8 cellular contexts compared by ENCODE assay signal in the genomic region with DNA sequence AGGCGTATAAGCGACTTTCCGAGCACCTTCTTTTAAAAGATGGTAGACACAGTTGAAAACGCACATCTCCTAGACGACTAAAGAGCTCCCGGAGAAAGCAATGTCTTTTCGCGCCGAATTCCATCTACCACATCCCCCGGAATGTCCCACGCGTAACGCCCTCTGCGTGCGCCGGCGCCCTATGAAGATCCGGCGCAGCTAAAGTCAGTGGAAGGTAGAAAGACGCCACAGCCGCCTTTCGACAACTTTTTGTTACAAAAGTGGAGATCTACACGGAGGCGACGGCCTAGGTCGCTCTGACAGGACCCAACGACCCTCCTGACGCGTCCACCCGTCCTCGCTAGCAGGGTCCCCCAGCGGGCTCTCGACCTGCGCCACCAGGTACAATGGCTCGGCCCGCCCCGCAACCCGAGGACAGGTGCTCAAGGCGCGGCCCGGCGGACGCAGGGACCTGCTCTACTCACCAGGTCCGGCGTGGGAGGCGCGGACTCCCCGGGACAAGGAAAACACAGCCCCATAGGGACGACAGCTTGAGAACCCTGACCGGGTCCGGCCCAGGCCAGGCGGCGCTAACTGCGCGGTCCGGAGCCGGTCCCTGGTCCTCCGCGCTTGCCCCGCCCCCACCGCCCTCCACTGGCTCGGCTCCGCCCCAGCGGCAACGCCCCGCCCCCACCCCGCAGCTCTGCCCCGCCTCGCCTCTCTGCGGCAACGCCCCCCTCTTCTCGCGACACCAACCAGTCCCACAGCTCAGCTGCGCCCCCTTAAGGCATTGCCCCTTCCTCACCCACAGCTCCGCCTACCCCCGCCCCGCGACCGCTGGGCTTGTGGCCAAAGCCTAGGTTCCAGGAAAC.
DNase-seq lines count a peak whose midpoint lies in the region; ATAC-seq lines count a peak whose summit lies in the region.

A gene with protein sequence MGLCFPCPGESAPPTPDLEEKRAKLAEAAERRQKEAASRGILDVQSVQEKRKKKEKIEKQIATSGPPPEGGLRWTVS (minus strand): TSS at position 571 of the 851 bp plus-strand sequence. CDS start 53 bp downstream, at position 518.

- DNase-seq in AG08395 (ENCODE audit: low spot score) (peak; percentile 78), NCI-H2227 treated with DMSO at 0.1 percent for 48 hours (lab: John Stamatoyannopoulos, UW) (peak; percentile 96), cerebellar cortex (ENCODE audit: low spot score) (peak; percentile 97), islet precursor cell (peak; percentile 97)
- peak; percentile 93 for DNase-seq in stimulated activated CD4-positive, alpha-beta T cell treated with anti-CD3 and anti-CD28 coated beads, Interleukin-12 subunit alpha, Interleukin-12 subunit beta, amount 100 ng/mL, for 4 hours

- ATAC-seq in GM18873 (IDR thresholded peaks at IDR 0.05; ENCODE audit: low FRiP score, unreplicated experiment) (peak; percentile 91), HG03135 (IDR thresholded peaks at IDR 0.05; ENCODE audit: unreplicated experiment) (peak; percentile 96)
- peak; percentile 86 for ATAC-seq in activated CD4-positive, CD25-positive, alpha-beta regulatory T cell treated with anti-CD3 and anti-CD28 coated beads, Interleukin-2, amount 50 U/mL, for 24 hours

Comparison
In these comparisons a context has a peak if more than half of its experiments do, and no peak if none do; other contexts are left out.
1. Peak in every context shown above with its lines: DNase-seq and ATAC-seq.